Comparison of ENCODE assay signal across 8 cellular contexts in the genomic region with DNA sequence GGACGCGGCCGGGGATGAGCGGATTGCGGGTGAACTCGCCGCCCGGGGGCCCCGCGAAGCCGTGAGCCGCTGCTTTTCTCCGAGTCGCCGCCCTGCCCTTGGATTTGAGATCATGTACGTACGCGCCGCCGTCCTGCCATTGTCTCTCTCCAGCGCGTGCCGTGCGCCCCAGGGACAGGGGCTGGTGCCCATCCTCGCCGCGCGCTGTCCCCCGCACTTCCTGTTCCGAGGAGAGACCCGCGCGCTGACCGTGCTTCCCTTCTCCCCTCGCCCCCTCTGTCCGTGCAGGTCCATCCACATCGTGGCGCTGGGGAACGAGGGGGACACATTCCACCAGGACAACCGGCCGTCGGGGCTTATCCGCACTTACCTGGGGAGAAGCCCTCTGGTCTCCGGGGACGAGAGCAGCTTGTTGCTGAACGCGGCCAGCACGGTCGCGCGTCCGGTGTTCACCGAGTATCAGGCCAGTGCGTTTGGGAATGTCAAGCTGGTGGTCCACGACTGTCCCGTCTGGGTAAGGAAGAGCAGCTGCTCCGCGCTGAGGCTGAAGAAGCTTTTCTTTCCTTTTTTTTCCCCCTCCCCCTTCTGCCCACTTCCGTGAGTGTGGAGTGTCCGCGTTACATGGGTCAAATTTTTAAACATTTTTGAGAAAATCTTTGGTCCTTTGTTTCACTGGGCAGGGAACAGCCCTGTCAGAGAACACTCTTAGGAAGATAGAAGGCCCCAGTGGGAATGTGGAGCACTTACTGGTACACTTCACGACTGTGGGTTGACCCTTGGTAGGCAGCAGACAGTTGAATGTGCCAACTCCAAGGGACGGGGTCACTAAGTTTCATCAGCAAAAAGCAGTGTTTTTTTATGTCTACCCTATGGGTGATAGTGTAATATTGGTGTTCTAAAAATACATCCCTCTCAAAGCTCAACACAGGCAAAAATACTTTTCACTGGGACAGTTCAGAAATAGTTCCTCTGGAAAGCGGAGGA. TPM values are rescaled to one million over a fixed set of nuclear protein-coding genes. Genes with fewer than 3 reads are reported as not detected.
DNase-seq lines count a peak whose midpoint lies in the region; ATAC-seq and TF ChIP-seq lines count a peak whose summit lies in the region.

No MANE protein-coding gene starts in this region.

- peaks cover 18% of the 10 kb centered on the region for H3K27me3 Mint-ChIP-seq in GM23338 (ENCODE audit: insufficient read depth, low read depth, poor library complexity)

- H4K20me1 ChIP-seq in GM23338 (replicated peaks; ENCODE audit: insufficient read depth) (no peaks in the 10 kb centered on the region; the same call in 1 of the 2 replicates), Loucy (ENCODE audit: insufficient read depth, low read length, poor library complexity, severe bottlenecking) (peaks cover 41% of the 10 kb centered on the region)

- DNase-seq in GM12864 (ENCODE audit: low read depth) (no peak), GM23338 (ENCODE audit: low spot score) (peak; percentile 74), epithelial cell of esophagus (ENCODE audit: low read depth) (peak; percentile 23), thoracic aorta (ENCODE audit: low spot score) (no peak), NCI-H1694 (lab: John Stamatoyannopoulos, UW) (no peak)
- peak; percentile 56 for DNase-seq in activated CD4-positive, alpha-beta T cell treated with anti-CD3 and anti-CD28 coated beads for 48 hours

- H3K36me3 ChIP-seq in GM23338 (ENCODE audit: insufficient read depth): no peaks in the 10 kb centered on the region
- no peaks in the 10 kb centered on the region for H3K36me3 ChIP-seq in Loucy (ENCODE audit: insufficient read depth, low read length)
- no peaks in the 10 kb centered on the region for H3K36me3 ChIP-seq in mucosa of rectum (ENCODE audit: control insufficient read depth in 2 of 2, insufficient read depth in 2 of 2, low read length in 2 of 2)
- no peaks in the 10 kb centered on the region for H3K36me3 ChIP-seq in thoracic aorta

- TF ChIP-seq CTCF in GM12864 (IDR thresholded peaks at IDR 0.05; ENCODE audit: low read depth, low read length, missing control alignments): no peak
- TF ChIP-seq CTCF in GM23338 (conservative IDR thresholded peaks at IDR 0.05; ENCODE audit: low read depth in 2 of 2): no peak
- no peak for TF ChIP-seq CTCF in Loucy (conservative IDR thresholded peaks at IDR 0.05; ENCODE audit: low read length)
- no peak for TF ChIP-seq CTCF in epithelial cell of esophagus (IDR thresholded peaks at IDR 0.05; ENCODE audit: insufficient read depth, low read depth, low read length, missing control alignments)
- TF ChIP-seq CTCF in thoracic aorta (IDR thresholded peaks at IDR 0.05): no peak

- peak overlapping the region; percentile 86 for H3K4me3 Mint-ChIP-seq in GM23338

- no peaks in the 10 kb centered on the region for H3F3A ChIP-seq in GM23338 (replicated peaks; ENCODE audit: low read depth)
- no peaks in the 10 kb centered on the region for H3F3A ChIP-seq in Loucy (ENCODE audit: low read depth)

- H3K9me3 Mint-ChIP-seq in GM23338: no peaks in the 10 kb centered on the region

- H3K27ac ChIP-seq in GM23338 (ENCODE audit: low read depth) (no peak overlapping the region), mucosa of rectum (ENCODE audit: low read depth in 2 of 2, low read length in 2 of 2) (peak overlapping the region; percentile 90), thoracic aorta (peak overlapping the region; percentile 76 to 81)

- H3K9ac ChIP-seq in Loucy (ENCODE audit: low read depth, low read length, poor library complexity, severe bottlenecking) (peak overlapping the region; percentile 87), mucosa of rectum (ENCODE audit: low read depth in 1 of 2, low read length in 2 of 2) (peak overlapping the region; percentile 94 to 98)

- H3K36me3 Mint-ChIP-seq in GM23338 (ENCODE audit: low read depth): no peaks in the 10 kb centered on the region

- H3K4me3 ChIP-seq in GM12864 (ENCODE audit: low read depth, low read length) (peak overlapping the region; percentile 66), GM23338 (peak overlapping the region; percentile 62), Loucy (ENCODE audit: low read length, poor library complexity, severe bottlenecking) (peak overlapping the region; percentile 88), epithelial cell of esophagus (ENCODE audit: low read length) (peak overlapping the region; percentile 70), mucosa of rectum (ENCODE audit: low read length in 2 of 2) (peak overlapping the region; percentile 84 to 93), thoracic aorta (peak overlapping the region; percentile 94)

- peak overlapping the region; percentile 92 for H3K4me2 ChIP-seq in GM23338
- H3K4me2 ChIP-seq in Loucy (ENCODE audit: low read depth, low read length, poor library complexity, severe bottlenecking): peak overlapping the region; percentile 85

- peak overlapping the region; percentile 94 for H2AFZ ChIP-seq in GM23338
- H2AFZ ChIP-seq in Loucy (ENCODE audit: low read length): peak overlapping the region; percentile 83

- H3K4me1 ChIP-seq in GM23338 (ENCODE audit: insufficient read depth) (peaks cover 29% of the 10 kb centered on the region), Loucy (ENCODE audit: insufficient read depth, low read length, poor library complexity, severe bottlenecking) (peaks cover 87% of the 10 kb centered on the region), mucosa of rectum (ENCODE audit: control insufficient read depth in 2 of 2, insufficient read depth in 2 of 2, low read length in 2 of 2) (peaks cover 21 to 42% of the 10 kb centered on the region in 2 donors), thoracic aorta (ENCODE audit: control insufficient read depth in 1 of 2, low read depth in 2 of 2) (peaks cover 23 to 51% of the 10 kb centered on the region in 2 donors)

- H3K27me3 ChIP-seq in GM23338 (ENCODE audit: insufficient read depth): peaks cover 78% of the 10 kb centered on the region
- H3K27me3 ChIP-seq in Loucy (ENCODE audit: insufficient read depth, low read length, poor library complexity, severe bottlenecking): no peaks in the 10 kb centered on the region
- H3K27me3 ChIP-seq in mucosa of rectum (ENCODE audit: control insufficient read depth in 2 of 2, insufficient read depth in 2 of 2, low read length in 2 of 2): no peaks in the 10 kb centered on the region
- H3K27me3 ChIP-seq in thoracic aorta (replicated peaks; ENCODE audit: insufficient read depth): no peaks in the 10 kb centered on the region

- H3K79me2 ChIP-seq in GM23338 (replicated peaks; ENCODE audit: insufficient read depth) (no peaks in the 10 kb centered on the region), Loucy (ENCODE audit: insufficient read depth, low read length) (peaks cover 70% of the 10 kb centered on the region)

- H3K9me2 ChIP-seq in GM23338 (ENCODE audit: insufficient read depth) (no peaks in the 10 kb centered on the region), Loucy (replicated peaks; ENCODE audit: low read depth, low read length) (no peaks in the 10 kb centered on the region)

- H3K9me3 ChIP-seq in Loucy (ENCODE audit: insufficient read depth, low read depth, low read length) (no peaks in the 10 kb centered on the region), mucosa of rectum (ENCODE audit: control insufficient read depth in 2 of 2, low read length in 2 of 2) (no peaks in the 10 kb centered on the region), thoracic aorta (no peaks in the 10 kb centered on the region)

- H3K27ac Mint-ChIP-seq in GM23338: no peak overlapping the region

- H3K4me1 Mint-ChIP-seq in GM23338: peaks cover 40% of the 10 kb centered on the region

- ATAC-seq in GM23338 (peak; percentile 68), thoracic aorta (ENCODE audit: insufficient number of reproducible peaks, low FRiP score, low read depth) (peak; percentile 7)

TF ChIP-seq in GM23338, 12 proteins besides CTCF, POLR2A, EP300 and RAD21 (continues in another document):
- TF ChIP-seq EZH2 (IDR thresholded peaks at IDR 0.05; ENCODE audit: low read depth, unreplicated experiment) (peak; percentile 21), JUNB (IDR thresholded peaks at IDR 0.05; ENCODE audit: unreplicated experiment) (no peak)

RNA-seq across cellular contexts. Expression of gene RHOBTB3, which starts 0.7 kb away (rescaled TPM):
- total RNA-seq in GM23338 (2014; rRNA removed; shearing (Covaris generic)): 8.8 and 10.0 TPM in 2 replicates
- 13.4 and 15.7 TPM in 2 replicates for polyA plus RNA-seq in GM23338 (2016; fragmentation: Nextera tagmentation; extraction: Ambion mirVana)
- total RNA-seq in thoracic aorta: 10 to 100 TPM; 34.1 to 71.2 TPM

RNA-seq across cellular contexts. Expression of gene SPATA9, which starts 49.1 kb away (rescaled TPM):
- not detected in 2 replicates for total RNA-seq in GM23338 (2014; rRNA removed; shearing (Covaris generic))
- not detected in 2 replicates for polyA plus RNA-seq in GM23338 (2016; fragmentation: Nextera tagmentation; extraction: Ambion mirVana)
- under 1 TPM in 1 of 2 donors, not detected in 1; 0.35 TPM for total RNA-seq in thoracic aorta

Comparison
In these comparisons a context has a peak if more than half of its experiments do, and no peak if none do; other contexts are left out.
1. DNase-seq: peak in GM23338 (single experiment), activated CD4-positive, alpha-beta T cell treated with anti-CD3 and anti-CD28 coated beads for 48 hours (single experiment) and epithelial cell of esophagus (single experiment); none in GM12864 (single experiment), thoracic aorta (single experiment) and NCI-H1694 (single experiment).
2. Peak in every context shown above with its lines, with median percentiles within 50 percentile points of each other: H3K4me3 ChIP-seq.